ENCODE assay signal across 8 cellular contexts in genomic region chr4:8199594-8200301, GRCh38. TPM values are rescaled to one million over a fixed set of nuclear protein-coding genes. Genes with fewer than 3 reads are reported as not detected.
DNase-seq lines count a peak whose midpoint lies in the region; ATAC-seq and TF ChIP-seq lines count a peak whose summit lies in the region.

No MANE protein-coding gene starts in this region.

- no peak for TF ChIP-seq EP300 in transverse colon (IDR thresholded peaks at IDR 0.05; ENCODE audit: low read depth)

- no peak for ATAC-seq in activated naive CD8-positive, alpha-beta T cell treated with anti-CD3 and anti-CD28 coated beads, Interleukin-2, amount 10 ng/mL, durations not matched to agents 7 days and 5 days (ENCODE audit: low read depth)
- ATAC-seq in HG03469 (IDR thresholded peaks at IDR 0.05; ENCODE audit: unreplicated experiment), result no peak

- H3K4me3 Mint-ChIP-seq in activated naive CD8-positive, alpha-beta T cell treated with anti-CD3 and anti-CD28 coated beads, Interleukin-2, amount 10 ng/mL, durations not matched to agents 7 days and 5 days, result peak overlapping the region; percentile 91

- POLR2A ChIA-PET in activated naive CD8-positive, alpha-beta T cell treated with anti-CD3 and anti-CD28 coated beads, Interleukin-2, amount 10 ng/mL, durations not matched to agents 7 days and 5 days (lab: Charles Lee), result interaction anchor here (1.1 to 1.8 kb wide), 4 partner anchors 23 to 236 kb away, joined by 3 to 4 read pairs (median 4); partner anchors contain the start of gene ABLIM2

- H3K9me3 ChIP-seq in liver (ENCODE audit: control insufficient read depth in 4 of 4, low read length in 3 of 4), result no peaks in the 10 kb centered on the region
- H3K9me3 ChIP-seq in transverse colon, result no peaks in the 10 kb centered on the region

- H3K4me1 Mint-ChIP-seq in activated naive CD8-positive, alpha-beta T cell treated with anti-CD3 and anti-CD28 coated beads, Interleukin-2, amount 10 ng/mL, durations not matched to agents 7 days and 5 days, result peaks cover 19% of the 10 kb centered on the region

- intact Hi-C loops in transverse colon (cut with DNase I; ENCODE audit: low total_unique reads), result no loop called here

- H3K9ac ChIP-seq in liver (ENCODE audit: low read depth in 1 of 2, low read length in 2 of 2), result peak overlapping the region; percentile 74 to 87

- peak; percentile 32 for DNase-seq in activated T-cell treated with anti-CD3 and anti-CD28 coated beads, Interleukin-2, amount 50 U/mL, for 1 hour
- DNase-seq in activated T-cell treated with anti-CD3 and anti-CD28 coated beads for 4 hours, result no peak
- DNase-seq in activated naive CD8-positive, alpha-beta T cell treated with anti-CD3 and anti-CD28 coated beads, Interleukin-2, amount 10 ng/mL, durations not matched to agents 7 days and 5 days, result no peak
- DNase-seq in transverse colon, result peak; percentile 42
- DNase-seq in MV-4-11 (lab: John Stamatoyannopoulos, UW), result no peak
- DNase-seq in GM03348 (ENCODE audit: low spot score), result no peak

- H3K4me1 ChIP-seq in liver (ENCODE audit: control insufficient read depth in 4 of 4, insufficient read depth in 4 of 4, low read length in 3 of 4), result peaks cover 28 to 57% (median 42%) of the 10 kb centered on the region in 4 donors
- peaks cover 6 to 26% (median 24%) of the 10 kb centered on the region in 4 donors for H3K4me1 ChIP-seq in transverse colon

- no peaks in the 10 kb centered on the region for H3K27me3 ChIP-seq in liver (ENCODE audit: control insufficient read depth in 4 of 4, insufficient read depth in 4 of 4, low read length in 3 of 4)
- no peaks in the 10 kb centered on the region for H3K27me3 ChIP-seq in transverse colon

- H3K4me3 ChIP-seq in liver (ENCODE audit: low read depth in 1 of 3, low read length in 3 of 3), result peak overlapping the region; percentile 72 to 81 (median 77)
- H3K4me3 ChIP-seq in transverse colon, result peak overlapping the region; percentile 13 to 52 (median 32)

- H3K27ac ChIP-seq in liver (ENCODE audit: low read depth in 1 of 2, low read length in 2 of 2) (peak overlapping the region; percentile 88 to 99), transverse colon (peak overlapping the region; percentile 76 to 87 (median 80))

- WGBS in liver, result 9% methylated on average over 26 of the region's 26 CpGs
- 25% methylated on average over 24 of the region's 26 CpGs; no CpG with 5 or more reads in 1 of the 2 donors for WGBS in transverse colon (ENCODE audit: low coverage in 1 of 2), 2 donors

- H3K36me3 ChIP-seq in liver (ENCODE audit: control insufficient read depth in 4 of 4, insufficient read depth in 3 of 4, low read depth in 1 of 4, low read length in 3 of 4) (peaks cover 0 to under 1% (median 0%) of the 10 kb centered on the region in 4 donors), transverse colon (no peaks in the 10 kb centered on the region)

- in situ Hi-C loops in transverse colon (cut with MboI; ENCODE audit: low pct_ligation_motif_present in 1 of 4, low pct_unique_long_range_greater_than_20kb in 1 of 4, low sequenced_read_pairs in 3 of 4), result no loop called here

- TF ChIP-seq CTCF in liver (IDR thresholded peaks at IDR 0.05; ENCODE audit: low read depth, low read length, missing input control) (no peak), transverse colon (IDR thresholded peaks at IDR 0.05) (no peak)

- no peak for TF ChIP-seq RAD21 in liver (IDR thresholded peaks at IDR 0.05)

- no peaks in the 10 kb centered on the region for H3K9me3 Mint-ChIP-seq in activated naive CD8-positive, alpha-beta T cell treated with anti-CD3 and anti-CD28 coated beads, Interleukin-2, amount 10 ng/mL, durations not matched to agents 7 days and 5 days

- no peaks in the 10 kb centered on the region for H3K36me3 Mint-ChIP-seq in activated naive CD8-positive, alpha-beta T cell treated with anti-CD3 and anti-CD28 coated beads, Interleukin-2, amount 10 ng/mL, durations not matched to agents 7 days and 5 days

- peak overlapping the region; percentile 93 for H3K27ac Mint-ChIP-seq in activated naive CD8-positive, alpha-beta T cell treated with anti-CD3 and anti-CD28 coated beads, Interleukin-2, amount 10 ng/mL, durations not matched to agents 7 days and 5 days

- no peak for TF ChIP-seq POLR2A in transverse colon (IDR thresholded peaks at IDR 0.05)

- H3K27me3 Mint-ChIP-seq in activated naive CD8-positive, alpha-beta T cell treated with anti-CD3 and anti-CD28 coated beads, Interleukin-2, amount 10 ng/mL, durations not matched to agents 7 days and 5 days, result no peaks in the 10 kb centered on the region

TF ChIP-seq in liver, 16 proteins besides CTCF, POLR2A, EP300 and RAD21:
- peak in 1 of 2 donors; percentile 53 for TF ChIP-seq RXRA (IDR thresholded peaks at IDR 0.05)
- TF ChIP-seq, protein P1, sequence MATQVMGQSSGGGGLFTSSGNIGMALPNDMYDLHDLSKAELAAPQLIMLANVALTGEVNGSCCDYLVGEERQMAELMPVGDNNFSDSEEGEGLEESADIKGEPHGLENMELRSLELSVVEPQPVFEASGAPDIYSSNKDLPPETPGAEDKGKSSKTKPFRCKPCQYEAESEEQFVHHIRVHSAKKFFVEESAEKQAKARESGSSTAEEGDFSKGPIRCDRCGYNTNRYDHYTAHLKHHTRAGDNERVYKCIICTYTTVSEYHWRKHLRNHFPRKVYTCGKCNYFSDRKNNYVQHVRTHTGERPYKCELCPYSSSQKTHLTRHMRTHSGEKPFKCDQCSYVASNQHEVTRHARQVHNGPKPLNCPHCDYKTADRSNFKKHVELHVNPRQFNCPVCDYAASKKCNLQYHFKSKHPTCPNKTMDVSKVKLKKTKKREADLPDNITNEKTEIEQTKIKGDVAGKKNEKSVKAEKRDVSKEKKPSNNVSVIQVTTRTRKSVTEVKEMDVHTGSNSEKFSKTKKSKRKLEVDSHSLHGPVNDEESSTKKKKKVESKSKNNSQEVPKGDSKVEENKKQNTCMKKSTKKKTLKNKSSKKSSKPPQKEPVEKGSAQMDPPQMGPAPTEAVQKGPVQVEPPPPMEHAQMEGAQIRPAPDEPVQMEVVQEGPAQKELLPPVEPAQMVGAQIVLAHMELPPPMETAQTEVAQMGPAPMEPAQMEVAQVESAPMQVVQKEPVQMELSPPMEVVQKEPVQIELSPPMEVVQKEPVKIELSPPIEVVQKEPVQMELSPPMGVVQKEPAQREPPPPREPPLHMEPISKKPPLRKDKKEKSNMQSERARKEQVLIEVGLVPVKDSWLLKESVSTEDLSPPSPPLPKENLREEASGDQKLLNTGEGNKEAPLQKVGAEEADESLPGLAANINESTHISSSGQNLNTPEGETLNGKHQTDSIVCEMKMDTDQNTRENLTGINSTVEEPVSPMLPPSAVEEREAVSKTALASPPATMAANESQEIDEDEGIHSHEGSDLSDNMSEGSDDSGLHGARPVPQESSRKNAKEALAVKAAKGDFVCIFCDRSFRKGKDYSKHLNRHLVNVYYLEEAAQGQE (IDR thresholded peaks at IDR 0.05), result no peak
- TF ChIP-seq FOXA2 (IDR thresholded peaks at IDR 0.05), result no peak
- peak in 1 of 2 donors; percentile 20 for TF ChIP-seq HNF4A (conservative IDR thresholded peaks at IDR 0.05)

RNA-seq across cellular contexts. Expression of gene SH3TC1, which starts 0.7 kb away (rescaled TPM):
- 10 to 100 TPM; 14.8 to 15.7 TPM for total RNA-seq in activated naive CD8-positive, alpha-beta T cell treated with anti-CD3 and anti-CD28 coated beads, Interleukin-2, amount 10 ng/mL, durations not matched to agents 7 days and 5 days
- total RNA-seq in liver, result 10 to 100 TPM; 28.8 to 34.6 TPM
- polyA plus RNA-seq in liver, result 10 to 100 TPM in 1 of 2 donors, 1 to 10 TPM in 1; 6.5 to 22.8 TPM
- total RNA-seq in transverse colon, result 10 to 100 TPM; 15.0 to 78.6 (median 41.4) TPM

RNA-seq across cellular contexts. Expression of gene ABLIM2, which starts 41.1 kb away (rescaled TPM):
- 1 to 10 TPM; 1.7 to 2.5 TPM for total RNA-seq in activated naive CD8-positive, alpha-beta T cell treated with anti-CD3 and anti-CD28 coated beads, Interleukin-2, amount 10 ng/mL, durations not matched to agents 7 days and 5 days
- total RNA-seq in liver (1 to 10 TPM in 1 of 2 donors, under 1 TPM in 1; 0.75 to 2.5 TPM), transverse colon (10 to 100 TPM in 3 of 4 donors, 1 to 10 TPM in 1; 3.2 to 58.4 (median 14.2) TPM)
- polyA plus RNA-seq in liver, result under 1 TPM; 0.92 to 0.93 TPM

Comparison
In these comparisons a context has a peak if more than half of its experiments do, and no peak if none do; other contexts are left out.
1. DNase-seq: peak in activated T-cell treated with anti-CD3 and anti-CD28 coated beads, Interleukin-2, amount 50 U/mL, for 1 hour (single experiment) and transverse colon (single experiment); none in activated T-cell treated with anti-CD3 and anti-CD28 coated beads for 4 hours (single experiment), activated naive CD8-positive, alpha-beta T cell treated with anti-CD3 and anti-CD28 coated beads, Interleukin-2, amount 10 ng/mL, durations not matched to agents 7 days and 5 days (single experiment), MV-4-11 (single experiment) and GM03348 (single experiment).